12 cellular contexts compared by ENCODE assay signal in the genomic region with DNA sequence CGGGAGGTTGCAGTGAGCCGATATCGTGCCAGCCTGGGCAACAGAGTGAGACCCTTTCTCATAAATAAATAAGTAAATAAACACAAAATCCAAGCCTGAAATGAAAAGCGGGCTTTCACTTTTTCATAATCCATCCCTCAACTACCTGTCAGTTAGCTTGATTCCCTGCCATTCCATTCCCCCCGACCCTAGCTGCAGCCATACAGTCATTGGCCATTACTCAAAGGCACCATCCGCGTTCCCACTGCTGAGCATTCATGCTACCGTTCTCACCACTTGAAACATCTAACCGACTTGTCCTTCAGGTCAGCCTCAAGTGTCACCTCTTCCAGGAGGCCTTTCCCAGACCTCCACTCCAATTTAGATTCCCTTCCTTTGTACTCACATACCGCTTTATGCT. TPM values are rescaled to one million over a fixed set of nuclear protein-coding genes. Genes with fewer than 3 reads are reported as not detected.
DNase-seq lines count a peak whose midpoint lies in the region; ATAC-seq and TF ChIP-seq lines count a peak whose summit lies in the region.
"Had no signal": no experiment of that assay in that cellular context is flagged by ENCODE, and none has a peak within 500 bp of the region (broad histone marks: within the 10 kb centered on the region; RNA-seq: fewer than 3 reads in every experiment).

No MANE protein-coding gene starts in this region.

- POLR2A ChIA-PET in CD8-positive, alpha-beta T cell (lab: Charles Lee): no interaction called here
- POLR2A ChIA-PET in activated CD8-positive, alpha-beta T cell treated with anti-CD3 and anti-CD28 coated beads, Interleukin-2, amount 10 ng/mL, durations not matched to agents 7 days and 5 days (lab: Charles Lee): no interaction called here

- no peak overlapping the region for H2BK5ac ChIP-seq in trophoblast cell (ENCODE audit: low read depth, low read length, poor library complexity)

- H4K91ac ChIP-seq in trophoblast cell (ENCODE audit: low read depth, low read length): no peak overlapping the region

- H3K27me3 Mint-ChIP-seq in CD8-positive, alpha-beta T cell (ENCODE audit: low read depth): no peaks in the 10 kb centered on the region
- H3K27me3 Mint-ChIP-seq in activated CD8-positive, alpha-beta T cell treated with anti-CD3 and anti-CD28 coated beads, Interleukin-2, amount 10 ng/mL, durations not matched to agents 7 days and 5 days (ENCODE audit: low read depth): peaks cover 3% of the 10 kb centered on the region
- H3K27me3 Mint-ChIP-seq in naive B cell: peaks cover 6 to 11% (median 8%) of the 10 kb centered on the region in 3 donors

- H3K27me3 ChIP-seq in BLaER1 treated with 17β-estradiol and CSF1 and Interleukin-3, amounts not matched to agents 10 nM and 100 nM: no peaks in the 10 kb centered on the region
- no peaks in the 10 kb centered on the region for H3K27me3 ChIP-seq in CD8-positive, alpha-beta T cell (ENCODE audit: insufficient read depth, low read length)
- H3K27me3 ChIP-seq in trophoblast cell (ENCODE audit: insufficient read depth, low read length): no peaks in the 10 kb centered on the region

- H3K4me1 ChIP-seq in BLaER1 treated with 17β-estradiol and CSF1 and Interleukin-3, amounts not matched to agents 10 nM and 100 nM: peaks cover 27 to 51% (median 44%) of the 10 kb centered on the region in 10 experiments
- peaks cover 20% of the 10 kb centered on the region for H3K4me1 ChIP-seq in CD8-positive, alpha-beta T cell (ENCODE audit: insufficient read depth, low read length)
- H3K4me1 ChIP-seq in trophoblast cell (ENCODE audit: control insufficient read depth in 1 of 2, insufficient read depth in 2 of 2, low read length in 2 of 2): peaks cover 0 to 3% of the 10 kb centered on the region in 2 experiments

- no peak for TF ChIP-seq CTCF in CD8-positive, alpha-beta T cell (IDR thresholded peaks at IDR 0.05)

- peak overlapping the region; percentile 63 for H3K4me3 Mint-ChIP-seq in CD8-positive, alpha-beta T cell
- peak overlapping the region; percentile 29 for H3K4me3 Mint-ChIP-seq in activated CD8-positive, alpha-beta T cell treated with anti-CD3 and anti-CD28 coated beads, Interleukin-2, amount 10 ng/mL, durations not matched to agents 7 days and 5 days
- peak overlapping the region; percentile 66 to 97 (median 72) for H3K4me3 Mint-ChIP-seq in naive B cell

- no peak overlapping the region for H3K23ac ChIP-seq in trophoblast cell (ENCODE audit: low read length)

- H4K12ac ChIP-seq in trophoblast cell (ENCODE audit: low read depth, low read length): no peak overlapping the region

- H4K20me1 ChIP-seq in BLaER1 treated with 17β-estradiol and CSF1 and Interleukin-3, amounts not matched to agents 10 nM and 100 nM: peaks cover 3 to 26% (median 17%) of the 10 kb centered on the region in 11 experiments; a peak in 15 of 22 replicates

- H3K4ac ChIP-seq in trophoblast cell (ENCODE audit: low read depth, low read length): no peak overlapping the region

- peaks cover 5% of the 10 kb centered on the region for H3K79me1 ChIP-seq in trophoblast cell (ENCODE audit: low read length)

- H2AFZ ChIP-seq in trophoblast cell (ENCODE audit: insufficient read depth, low read length, poor library complexity): no peak overlapping the region

- no peak overlapping the region for H3K18ac ChIP-seq in trophoblast cell (ENCODE audit: low read length)

- H3K14ac ChIP-seq in trophoblast cell (ENCODE audit: low read length): no peak overlapping the region

- H3K9me3 ChIP-seq in BLaER1 treated with 17β-estradiol and CSF1 and Interleukin-3, amounts not matched to agents 10 nM and 100 nM (replicated peaks in 1 of 11): no peaks in the 10 kb centered on the region
- no peaks in the 10 kb centered on the region for H3K9me3 ChIP-seq in CD8-positive, alpha-beta T cell (ENCODE audit: low read length)
- H3K9me3 ChIP-seq in trophoblast cell (ENCODE audit: insufficient read depth, low read depth, low read length): no peaks in the 10 kb centered on the region

- no peak overlapping the region for H4K8ac ChIP-seq in trophoblast cell (ENCODE audit: low read depth, low read length)

- intact Hi-C loops in CD8-positive, alpha-beta T cell (cut with DNase I, micrococcal nuclease): loop anchor here (1.0 to 10.0 kb wide), 8 partner anchors 131 to 1389 kb away; partner anchors contain the start of genes EEF1AKMT4 (in 2 of the 2), KLHL24 (in 2 of the 2), ABCC5 (in 1 of the 2) and ALG3 (in 1 of the 2)
- intact Hi-C loops in posterior vena cava (cut with DNase I): no loop called here

- CTCF ChIA-PET in CD8-positive, alpha-beta T cell (lab: Charles Lee): interaction anchor here (1.1 to 3.2 kb wide), 4 partner anchors 7 to 60 kb away, joined by 3 to 16 read pairs (median 9); partner anchors contain the start of gene MAP6D1
- CTCF ChIA-PET in activated CD8-positive, alpha-beta T cell treated with anti-CD3 and anti-CD28 coated beads, Interleukin-2, amount 10 ng/mL, durations not matched to agents 7 days and 5 days (lab: Charles Lee): interaction anchor here (0.9 to 2.9 kb wide), 9 partner anchors 11 to 455 kb away, joined by 3 to 29 read pairs (median 5); partner anchors contain the start of gene EIF2B5

- WGBS in trophoblast cell (ENCODE audit: extremely low coverage, insufficient coverage, insufficient read length): no CpG with 5 or more reads among the region's 10 CpGs

- H3K4me2 ChIP-seq in BLaER1 treated with 17β-estradiol and CSF1 and Interleukin-3, amounts not matched to agents 10 nM and 100 nM: peak overlapping the region in 9 of 11 experiments; percentile 60 to 97 (median 89); a peak in 14 of 22 replicates
- no peak overlapping the region for H3K4me2 ChIP-seq in trophoblast cell (ENCODE audit: low read length)

- peaks cover 8% of the 10 kb centered on the region for H3K79me2 ChIP-seq in trophoblast cell (ENCODE audit: control insufficient read depth, insufficient read depth, low read length, poor library complexity)

- no peak overlapping the region for H3K27ac Mint-ChIP-seq in CD8-positive, alpha-beta T cell
- peak overlapping the region; percentile 60 for H3K27ac Mint-ChIP-seq in activated CD8-positive, alpha-beta T cell treated with anti-CD3 and anti-CD28 coated beads, Interleukin-2, amount 10 ng/mL, durations not matched to agents 7 days and 5 days
- H3K27ac Mint-ChIP-seq in naive B cell: peak overlapping the region in 1 of 6 donors; percentile 17

- H3K36me3 ChIP-seq in BLaER1 treated with 17β-estradiol and CSF1 and Interleukin-3, amounts not matched to agents 10 nM and 100 nM: peaks cover 0 to 10% (median 3%) of the 10 kb centered on the region in 11 experiments; a peak in 7 of 22 replicates
- no peaks in the 10 kb centered on the region for H3K36me3 ChIP-seq in CD8-positive, alpha-beta T cell (ENCODE audit: insufficient read depth, low read length)
- no peaks in the 10 kb centered on the region for H3K36me3 ChIP-seq in trophoblast cell (ENCODE audit: control insufficient read depth in 1 of 2, insufficient read depth in 2 of 2, low read length in 2 of 2)

- no peak overlapping the region for H2AK5ac ChIP-seq in trophoblast cell (ENCODE audit: low read length)

- H3K9me3 Mint-ChIP-seq in CD8-positive, alpha-beta T cell: no peaks in the 10 kb centered on the region
- H3K9me3 Mint-ChIP-seq in activated CD8-positive, alpha-beta T cell treated with anti-CD3 and anti-CD28 coated beads, Interleukin-2, amount 10 ng/mL, durations not matched to agents 7 days and 5 days (ENCODE audit: insufficient read depth): no peaks in the 10 kb centered on the region
- H3K9me3 Mint-ChIP-seq in naive B cell: no peaks in the 10 kb centered on the region

- H3K4me1 Mint-ChIP-seq in CD8-positive, alpha-beta T cell (ENCODE audit: low read depth): peaks cover 37% of the 10 kb centered on the region
- H3K4me1 Mint-ChIP-seq in activated CD8-positive, alpha-beta T cell treated with anti-CD3 and anti-CD28 coated beads, Interleukin-2, amount 10 ng/mL, durations not matched to agents 7 days and 5 days (ENCODE audit: low read depth): peaks cover 28% of the 10 kb centered on the region
- H3K4me1 Mint-ChIP-seq in naive B cell: peaks cover 26 to 39% (median 31%) of the 10 kb centered on the region in 3 donors

- no peak overlapping the region for H3K27ac ChIP-seq in BLaER1 treated with 17β-estradiol and CSF1 and Interleukin-3, amounts not matched to agents 10 nM and 100 nM
- no peak overlapping the region for H3K27ac ChIP-seq in CD8-positive, alpha-beta T cell (ENCODE audit: low read depth, low read length)
- H3K27ac ChIP-seq in trophoblast cell (ENCODE audit: low read depth, low read length): no peak overlapping the region

- H3K36me3 Mint-ChIP-seq in CD8-positive, alpha-beta T cell: peaks cover 9% of the 10 kb centered on the region
- H3K36me3 Mint-ChIP-seq in activated CD8-positive, alpha-beta T cell treated with anti-CD3 and anti-CD28 coated beads, Interleukin-2, amount 10 ng/mL, durations not matched to agents 7 days and 5 days (ENCODE audit: low read depth): peaks cover 4% of the 10 kb centered on the region
- H3K36me3 Mint-ChIP-seq in naive B cell: peaks cover 0 to 7% of the 10 kb centered on the region in 2 donors

- no peak for DNase-seq in CD8-positive, alpha-beta T cell
- DNase-seq in activated CD8-positive, alpha-beta T cell treated with anti-CD3 and anti-CD28 coated beads, Interleukin-2, amount 10 ng/mL, durations not matched to agents 7 days and 5 days: no peak
- DNase-seq in naive B cell: no peak
- DNase-seq in stimulated activated naive CD4-positive, alpha-beta T cell (lab: John Stamatoyannopoulos, UW): no peak
- DNase-seq in trophoblast cell: no peak
- no peak for DNase-seq in posterior vena cava (ENCODE audit: low spot score)
- DNase-seq: amniotic stem cell, HCEC 1CT, kidney, NCI-H1417 treated with DMSO at 0.1 percent for 48 hours, SHP77 had no signal

- H3K4me3 ChIP-seq in BLaER1 treated with 17β-estradiol and CSF1 and Interleukin-3, amounts not matched to agents 10 nM and 100 nM: no peak overlapping the region
- no peak overlapping the region for H3K4me3 ChIP-seq in CD8-positive, alpha-beta T cell (ENCODE audit: low read depth, low read length)
- no peak overlapping the region for H3K4me3 ChIP-seq in trophoblast cell (ENCODE audit: low read depth, low read length)

- H3K9ac ChIP-seq in BLaER1 treated with 17β-estradiol and CSF1 and Interleukin-3, amounts not matched to agents 10 nM and 100 nM: no peak overlapping the region
- H3K9ac ChIP-seq in trophoblast cell (ENCODE audit: low read length): no peak overlapping the region

- H2BK12ac ChIP-seq in trophoblast cell (ENCODE audit: low read length): no peak overlapping the region

- no peak overlapping the region for H2BK120ac ChIP-seq in trophoblast cell (ENCODE audit: insufficient read depth, low read length, poor library complexity)

- ATAC-seq in CD8-positive, alpha-beta T cell: no peak
- no peak for ATAC-seq in activated CD8-positive, alpha-beta T cell treated with anti-CD3 and anti-CD28 coated beads, Interleukin-2, amount 10 ng/mL, durations not matched to agents 7 days and 5 days
- ATAC-seq in naive B cell (ENCODE audit: low read depth in 2 of 2): no peak

RNA-seq across cellular contexts. Expression of gene PARL, which starts 1.1 kb away (rescaled TPM):
- 10 to 100 TPM; 43.8 to 47.0 TPM for total RNA-seq in CD8-positive, alpha-beta T cell
- total RNA-seq in activated CD8-positive, alpha-beta T cell treated with anti-CD3 and anti-CD28 coated beads, Interleukin-2, amount 10 ng/mL, durations not matched to agents 7 days and 5 days: 10 to 100 TPM; 45.6 to 49.3 TPM
- polyA plus RNA-seq in naive B cell (ENCODE audit: low read depth in 6 of 6): 100 to 1,000 TPM; 103 to 142 (median 109) TPM
- polyA plus RNA-seq in trophoblast cell (2013): 54.4 and 56.6 TPM in 2 replicates
- 10 to 100 TPM; 57.8 to 60.7 TPM for total RNA-seq in posterior vena cava

Comparison
In these comparisons a context has a peak if more than half of its experiments do, and no peak if none do; other contexts are left out.
1. intact Hi-C loops: an anchor here in CD8-positive, alpha-beta T cell (1.0 to 10.0 kb wide); none called in posterior vena cava.